ENCODE assay signal across 8 cellular contexts in genomic region chr7:130070900-130071622, GRCh38. TPM values are rescaled to one million over a fixed set of nuclear protein-coding genes. Genes with fewer than 3 reads are reported as not detected.
DNase-seq lines count a peak whose midpoint lies in the region; ATAC-seq and TF ChIP-seq lines count a peak whose summit lies in the region.

No MANE protein-coding gene starts in this region.

- H3K4me3 ChIP-seq in HFF-Myc (replicated peaks; ENCODE audit: low read depth, low read length) (peak overlapping the region; percentile 97), neural progenitor cell (peak overlapping the region; percentile 81)

- H3K27me3 ChIP-seq in neural progenitor cell = no peaks in the 10 kb centered on the region

- H3K4me3 Mint-ChIP-seq in neural progenitor cell = peak overlapping the region; percentile 93

- H3K9me3 Mint-ChIP-seq in neural progenitor cell = no peaks in the 10 kb centered on the region

- H3K4me2 ChIP-seq in neural progenitor cell = peak overlapping the region; percentile 88

- H3K36me3 Mint-ChIP-seq in neural progenitor cell = peaks cover 3% of the 10 kb centered on the region

- ATAC-seq in SK-N-SH treated with all-trans-retinoic acid at 6 μM for 48 hours = peak; percentile 38

- H4K20me1 ChIP-seq in neural progenitor cell (ENCODE audit: low read depth) = peaks cover 8% of the 10 kb centered on the region

- TF ChIP-seq CTCF in HFF-Myc (IDR thresholded peaks at IDR 0.05; ENCODE audit: low read depth, low read length, missing control alignments) = no peak
- TF ChIP-seq CTCF in neural progenitor cell (IDR thresholded peaks at IDR 0.05) = no peak

- H3K9ac ChIP-seq in neural progenitor cell = peak overlapping the region; percentile 67

- H3K27ac ChIP-seq in neural progenitor cell = no peak overlapping the region

- H3K79me2 ChIP-seq in neural progenitor cell (ENCODE audit: low read depth) = peaks cover 56% of the 10 kb centered on the region

- no peaks in the 10 kb centered on the region for H3K27me3 Mint-ChIP-seq in neural progenitor cell (ENCODE audit: insufficient read depth, low read depth)

- no peaks in the 10 kb centered on the region for H3K9me3 ChIP-seq in neural progenitor cell (ENCODE audit: low read depth)

- peaks cover 6% of the 10 kb centered on the region for H3F3A ChIP-seq in neural progenitor cell (ENCODE audit: low read depth)

- peaks cover 10% of the 10 kb centered on the region for H3K4me1 ChIP-seq in neural progenitor cell

- H2AFZ ChIP-seq in neural progenitor cell (replicated peaks) = no peak overlapping the region

- peaks cover 28% of the 10 kb centered on the region for H3K4me1 Mint-ChIP-seq in neural progenitor cell

- peak overlapping the region; percentile 15 for H3K27ac Mint-ChIP-seq in neural progenitor cell

- no peak for TF ChIP-seq POLR2A in erythroblast (IDR thresholded peaks at IDR 0.05; ENCODE audit: low read length)

- no peaks in the 10 kb centered on the region for H3K36me3 ChIP-seq in neural progenitor cell

- DNase-seq in Daoy (ENCODE audit: low read depth) (peak; percentile 32), HFF-Myc (ENCODE audit: extremely low read depth, low read depth) (no peak), erythroblast (lab: John Stamatoyannopoulos, UW) (peak; percentile 47 to 56), neural progenitor cell (ENCODE audit: low spot score) (peak; percentile 29), NCI-H187 treated with DMSO at 0.1 percent for 48 hours (lab: John Stamatoyannopoulos, UW) (no peak), NCI-H2171 treated with DMSO at 0.1 percent for 48 hours (lab: John Stamatoyannopoulos, UW) (no peak), NCI-H345 treated with DMSO at 0.1 percent for 48 hours (lab: John Stamatoyannopoulos, UW; ENCODE audit: unreplicated experiment) (no peak)

TF ChIP-seq in SK-N-SH treated with all-trans-retinoic acid at 6 μM for 48 hours, 23 proteins besides CTCF, POLR2A, EP300 and RAD21:
- TF ChIP-seq OSR1 (CRISPR knock-in tag; IDR thresholded peaks at IDR 0.05) = no peak
- TF ChIP-seq ARNTL (CRISPR knock-in tag; IDR thresholded peaks at IDR 0.05; ENCODE audit: borderline replicate concordance, low read depth) = no peak
- no peak for TF ChIP-seq ZC3H10 (CRISPR knock-in tag; IDR thresholded peaks at IDR 0.05)
- TF ChIP-seq ESRRG (CRISPR knock-in tag; IDR thresholded peaks at IDR 0.05) = no peak
- no peak for TF ChIP-seq ZNF70 (CRISPR knock-in tag; IDR thresholded peaks at IDR 0.05)
- TF ChIP-seq, protein P1, sequence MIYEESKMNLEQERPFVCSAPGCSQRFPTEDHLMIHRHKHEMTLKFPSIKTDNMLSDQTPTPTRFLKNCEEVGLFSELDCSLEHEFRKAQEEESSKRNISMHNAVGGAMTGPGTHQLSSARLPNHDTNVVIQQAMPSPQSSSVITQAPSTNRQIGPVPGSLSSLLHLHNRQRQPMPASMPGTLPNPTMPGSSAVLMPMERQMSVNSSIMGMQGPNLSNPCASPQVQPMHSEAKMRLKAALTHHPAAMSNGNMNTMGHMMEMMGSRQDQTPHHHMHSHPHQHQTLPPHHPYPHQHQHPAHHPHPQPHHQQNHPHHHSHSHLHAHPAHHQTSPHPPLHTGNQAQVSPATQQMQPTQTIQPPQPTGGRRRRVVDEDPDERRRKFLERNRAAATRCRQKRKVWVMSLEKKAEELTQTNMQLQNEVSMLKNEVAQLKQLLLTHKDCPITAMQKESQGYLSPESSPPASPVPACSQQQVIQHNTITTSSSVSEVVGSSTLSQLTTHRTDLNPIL (CRISPR knock-in tag; IDR thresholded peaks at IDR 0.05; ENCODE audit: low read depth) = no peak
- TF ChIP-seq ZNF8 (CRISPR knock-in tag; IDR thresholded peaks at IDR 0.05) = no peak
- TF ChIP-seq, protein P2, sequence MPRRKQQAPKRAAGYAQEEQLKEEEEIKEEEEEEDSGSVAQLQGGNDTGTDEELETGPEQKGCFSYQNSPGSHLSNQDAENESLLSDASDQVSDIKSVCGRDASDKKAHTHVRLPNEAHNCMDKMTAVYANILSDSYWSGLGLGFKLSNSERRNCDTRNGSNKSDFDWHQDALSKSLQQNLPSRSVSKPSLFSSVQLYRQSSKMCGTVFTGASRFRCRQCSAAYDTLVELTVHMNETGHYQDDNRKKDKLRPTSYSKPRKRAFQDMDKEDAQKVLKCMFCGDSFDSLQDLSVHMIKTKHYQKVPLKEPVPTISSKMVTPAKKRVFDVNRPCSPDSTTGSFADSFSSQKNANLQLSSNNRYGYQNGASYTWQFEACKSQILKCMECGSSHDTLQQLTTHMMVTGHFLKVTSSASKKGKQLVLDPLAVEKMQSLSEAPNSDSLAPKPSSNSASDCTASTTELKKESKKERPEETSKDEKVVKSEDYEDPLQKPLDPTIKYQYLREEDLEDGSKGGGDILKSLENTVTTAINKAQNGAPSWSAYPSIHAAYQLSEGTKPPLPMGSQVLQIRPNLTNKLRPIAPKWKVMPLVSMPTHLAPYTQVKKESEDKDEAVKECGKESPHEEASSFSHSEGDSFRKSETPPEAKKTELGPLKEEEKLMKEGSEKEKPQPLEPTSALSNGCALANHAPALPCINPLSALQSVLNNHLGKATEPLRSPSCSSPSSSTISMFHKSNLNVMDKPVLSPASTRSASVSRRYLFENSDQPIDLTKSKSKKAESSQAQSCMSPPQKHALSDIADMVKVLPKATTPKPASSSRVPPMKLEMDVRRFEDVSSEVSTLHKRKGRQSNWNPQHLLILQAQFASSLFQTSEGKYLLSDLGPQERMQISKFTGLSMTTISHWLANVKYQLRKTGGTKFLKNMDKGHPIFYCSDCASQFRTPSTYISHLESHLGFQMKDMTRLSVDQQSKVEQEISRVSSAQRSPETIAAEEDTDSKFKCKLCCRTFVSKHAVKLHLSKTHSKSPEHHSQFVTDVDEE (CRISPR knock-in tag; IDR thresholded peaks at IDR 0.05) = no peak
- TF ChIP-seq, protein P3, sequence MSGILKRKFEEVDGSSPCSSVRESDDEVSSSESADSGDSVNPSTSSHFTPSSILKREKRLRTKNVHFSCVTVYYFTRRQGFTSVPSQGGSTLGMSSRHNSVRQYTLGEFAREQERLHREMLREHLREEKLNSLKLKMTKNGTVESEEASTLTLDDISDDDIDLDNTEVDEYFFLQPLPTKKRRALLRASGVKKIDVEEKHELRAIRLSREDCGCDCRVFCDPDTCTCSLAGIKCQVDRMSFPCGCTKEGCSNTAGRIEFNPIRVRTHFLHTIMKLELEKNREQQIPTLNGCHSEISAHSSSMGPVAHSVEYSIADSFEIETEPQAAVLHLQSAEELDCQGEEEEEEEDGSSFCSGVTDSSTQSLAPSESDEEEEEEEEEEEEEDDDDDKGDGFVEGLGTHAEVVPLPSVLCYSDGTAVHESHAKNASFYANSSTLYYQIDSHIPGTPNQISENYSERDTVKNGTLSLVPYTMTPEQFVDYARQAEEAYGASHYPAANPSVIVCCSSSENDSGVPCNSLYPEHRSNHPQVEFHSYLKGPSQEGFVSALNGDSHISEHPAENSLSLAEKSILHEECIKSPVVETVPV (CRISPR knock-in tag; IDR thresholded peaks at IDR 0.05) = no peak
- TF ChIP-seq CSDC2 (CRISPR knock-in tag; IDR thresholded peaks at IDR 0.05) = no peak
- TF ChIP-seq, protein P4, sequence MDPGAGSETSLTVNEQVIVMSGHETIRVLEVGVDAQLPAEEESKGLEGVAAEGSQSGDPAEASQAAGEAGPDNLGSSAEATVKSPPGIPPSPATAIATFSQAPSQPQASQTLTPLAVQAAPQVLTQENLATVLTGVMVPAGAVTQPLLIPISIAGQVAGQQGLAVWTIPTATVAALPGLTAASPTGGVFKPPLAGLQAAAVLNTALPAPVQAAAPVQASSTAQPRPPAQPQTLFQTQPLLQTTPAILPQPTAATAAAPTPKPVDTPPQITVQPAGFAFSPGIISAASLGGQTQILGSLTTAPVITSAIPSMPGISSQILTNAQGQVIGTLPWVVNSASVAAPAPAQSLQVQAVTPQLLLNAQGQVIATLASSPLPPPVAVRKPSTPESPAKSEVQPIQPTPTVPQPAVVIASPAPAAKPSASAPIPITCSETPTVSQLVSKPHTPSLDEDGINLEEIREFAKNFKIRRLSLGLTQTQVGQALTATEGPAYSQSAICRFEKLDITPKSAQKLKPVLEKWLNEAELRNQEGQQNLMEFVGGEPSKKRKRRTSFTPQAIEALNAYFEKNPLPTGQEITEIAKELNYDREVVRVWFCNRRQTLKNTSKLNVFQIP (CRISPR knock-in tag; IDR thresholded peaks at IDR 0.05; ENCODE audit: borderline replicate concordance, low read depth) = no peak
- no peak for TF ChIP-seq ZFP30 (CRISPR knock-in tag; IDR thresholded peaks at IDR 0.05)
- TF ChIP-seq GLIS3 (CRISPR knock-in tag; IDR thresholded peaks at IDR 0.05) = no peak
- no peak for TF ChIP-seq ZFP3 (CRISPR knock-in tag; IDR thresholded peaks at IDR 0.05)
- TF ChIP-seq, protein P5, sequence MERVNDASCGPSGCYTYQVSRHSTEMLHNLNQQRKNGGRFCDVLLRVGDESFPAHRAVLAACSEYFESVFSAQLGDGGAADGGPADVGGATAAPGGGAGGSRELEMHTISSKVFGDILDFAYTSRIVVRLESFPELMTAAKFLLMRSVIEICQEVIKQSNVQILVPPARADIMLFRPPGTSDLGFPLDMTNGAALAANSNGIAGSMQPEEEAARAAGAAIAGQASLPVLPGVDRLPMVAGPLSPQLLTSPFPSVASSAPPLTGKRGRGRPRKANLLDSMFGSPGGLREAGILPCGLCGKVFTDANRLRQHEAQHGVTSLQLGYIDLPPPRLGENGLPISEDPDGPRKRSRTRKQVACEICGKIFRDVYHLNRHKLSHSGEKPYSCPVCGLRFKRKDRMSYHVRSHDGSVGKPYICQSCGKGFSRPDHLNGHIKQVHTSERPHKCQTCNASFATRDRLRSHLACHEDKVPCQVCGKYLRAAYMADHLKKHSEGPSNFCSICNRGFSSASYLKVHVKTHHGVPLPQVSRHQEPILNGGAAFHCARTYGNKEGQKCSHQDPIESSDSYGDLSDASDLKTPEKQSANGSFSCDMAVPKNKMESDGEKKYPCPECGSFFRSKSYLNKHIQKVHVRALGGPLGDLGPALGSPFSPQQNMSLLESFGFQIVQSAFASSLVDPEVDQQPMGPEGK (CRISPR knock-in tag; IDR thresholded peaks at IDR 0.05; ENCODE audit: borderline replicate concordance) = no peak
- no peak for TF ChIP-seq ISL1 (CRISPR knock-in tag; IDR thresholded peaks at IDR 0.05)
- TF ChIP-seq TCF4 (CRISPR knock-in tag; IDR thresholded peaks at IDR 0.05; ENCODE audit: borderline replicate concordance) = no peak

RNA-seq across cellular contexts. Expression of gene KLHDC10, which starts 0.7 kb away (rescaled TPM):
- total RNA-seq in Daoy (2014; rRNA removed; shearing (Covaris generic)) = 24.5 and 28.5 TPM in 2 replicates
- 25.8 and 26.6 TPM in 2 replicates for total RNA-seq in neural progenitor cell (ENCODE audit: low replicate concordance)

RNA-seq across cellular contexts. Expression of gene ZC3HC1, which starts 19.9 kb away (rescaled TPM):
- total RNA-seq in Daoy (2014; rRNA removed; shearing (Covaris generic)) = 75.4 and 116 TPM in 2 replicates
- total RNA-seq in neural progenitor cell (ENCODE audit: low replicate concordance) = 26.9 and 32.3 TPM in 2 replicates

Comparison
In these comparisons a context has a peak if more than half of its experiments do, and no peak if none do; other contexts are left out.
1. DNase-seq: peak in Daoy (single experiment), erythroblast (2 of 2) and neural progenitor cell (single experiment); none in HFF-Myc (single experiment), NCI-H187 treated with DMSO at 0.1 percent for 48 hours (single experiment), NCI-H2171 treated with DMSO at 0.1 percent for 48 hours (single experiment) and NCI-H345 treated with DMSO at 0.1 percent for 48 hours (single experiment).